Comparison of ENCODE assay signal across 15 cellular contexts in genomic region chr4:124435276-124435675, GRCh38.
A peak's percentile ranks its signal among the peaks of the same experiment; 100 is the strongest.
DNase-seq lines count a peak whose midpoint lies in the region; TF ChIP-seq lines count a peak whose summit lies in the region.
"Had no signal": no experiment of that assay in that cellular context is flagged by ENCODE, and none has a peak within 500 bp of the region (broad histone marks: within the 10 kb centered on the region; RNA-seq: fewer than 3 reads in every experiment).

No MANE protein-coding gene starts in this region.

- peaks cover 7% of the 10 kb centered on the region for H3K36me3 Mint-ChIP-seq in Calu3 (ENCODE audit: insufficient read depth, unreplicated experiment)
- H3K36me3 Mint-ChIP-seq: CD4-positive, CD25-positive, alpha-beta regulatory T cell; CD8-positive, alpha-beta memory T cell had no signal

- H3K4me3 Mint-ChIP-seq in Calu3 (ENCODE audit: low read depth, unreplicated experiment), result no peak overlapping the region
- H3K4me3 Mint-ChIP-seq: CD4-positive, CD25-positive, alpha-beta regulatory T cell; CD8-positive, alpha-beta memory T cell had no signal

- no peaks in the 10 kb centered on the region for H3K36me3 ChIP-seq in tibial artery
- no peaks in the 10 kb centered on the region for H3K36me3 ChIP-seq in Peyer's patch
- H3K36me3 ChIP-seq: BE2C, HAP-1 had no signal

- TF ChIP-seq POLR2A in Peyer's patch (IDR thresholded peaks at IDR 0.05), result no peak

- CTCF ChIA-PET in Calu3 (lab: Charles Lee), result no interaction called here

- peak overlapping the region; percentile 42 for H3K27ac Mint-ChIP-seq in Calu3 (ENCODE audit: unreplicated experiment)
- H3K27ac Mint-ChIP-seq: CD4-positive, CD25-positive, alpha-beta regulatory T cell; CD8-positive, alpha-beta memory T cell had no signal

- BruUV-seq in Calu3 (replicated peaks; lab: Mats Ljungman, UMichigan), result no TSS peak

- no peaks in the 10 kb centered on the region for H3K27me3 Mint-ChIP-seq in Calu3 (ENCODE audit: unreplicated experiment)
- H3K27me3 Mint-ChIP-seq: CD4-positive, CD25-positive, alpha-beta regulatory T cell; CD8-positive, alpha-beta memory T cell had no signal

- TF ChIP-seq CTCF in Calu3 (IDR thresholded peaks at IDR 0.05; ENCODE audit: unreplicated experiment) (no peak), fibroblast of pulmonary artery (IDR thresholded peaks at IDR 0.05; ENCODE audit: low read length, missing control alignments) (no peak), tibial artery (IDR thresholded peaks at IDR 0.05) (no peak), Peyer's patch (IDR thresholded peaks at IDR 0.05) (no peak)

- DNase-seq in Calu3 (no peak), amniotic epithelial cell (ENCODE audit: low read depth) (peak; percentile 89), fibroblast of pulmonary artery (ENCODE audit: low read depth) (peak; percentile 49), tibial artery (no peak), OCI-M2 (lab: John Stamatoyannopoulos, UW; ENCODE audit: unreplicated experiment) (no peak), Peyer's patch (no peak)
- DNase-seq in stimulated activated CD4-positive, alpha-beta T cell treated with anti-CD3 and anti-CD28 coated beads, Interleukin-4, amount 100 ng/mL, for 1 hour, result no peak
- DNase-seq: 8988T; BE2C; C1 segment of cervical spinal cord; CD4-positive, CD25-positive, alpha-beta regulatory T cell; CD8-positive, alpha-beta memory T cell; COR-L47; GM23248 had no signal

- H3K4me3 ChIP-seq in fibroblast of pulmonary artery (replicated peaks; ENCODE audit: low read depth, low read length) (no peak overlapping the region), tibial artery (no peak overlapping the region), Peyer's patch (no peak overlapping the region)
- H3K4me3 ChIP-seq: GM23248, HAP-1 had no signal

- intact Hi-C loops in Calu3 (cut with micrococcal nuclease; ENCODE audit: unreplicated experiment), result loop anchor here (10.0 kb wide), 1 partner anchor 510 kb away; no protein-coding TSS in a partner anchor
- intact Hi-C loops in tibial artery (cut with DNase I; ENCODE audit: low total_unique reads), result no loop called here

- H3K4me1 ChIP-seq in tibial artery (peaks cover 0 to 35% (median 0%) of the 10 kb centered on the region in 4 donors), Peyer's patch (no peaks in the 10 kb centered on the region)
- H3K4me1 ChIP-seq: BE2C, HAP-1 had no signal

- H3K9me3 ChIP-seq in tibial artery (no peaks in the 10 kb centered on the region), Peyer's patch (no peaks in the 10 kb centered on the region)
- H3K9me3 ChIP-seq: BE2C, HAP-1 had no signal

- H3K4me1 Mint-ChIP-seq in Calu3 (ENCODE audit: low read depth, unreplicated experiment), result peaks cover 34% of the 10 kb centered on the region
- H3K4me1 Mint-ChIP-seq: CD4-positive, CD25-positive, alpha-beta regulatory T cell; CD8-positive, alpha-beta memory T cell had no signal

- H3K9me3 Mint-ChIP-seq in Calu3 (ENCODE audit: low read depth, unreplicated experiment), result no peaks in the 10 kb centered on the region

- H3K27ac ChIP-seq in tibial artery, result peak overlapping the region; percentile 68 to 70
- no peak overlapping the region for H3K27ac ChIP-seq in Peyer's patch
- H3K27ac ChIP-seq: GM23248 had no signal

- no peaks in the 10 kb centered on the region for H3K27me3 ChIP-seq in tibial artery
- H3K27me3 ChIP-seq in Peyer's patch, result no peaks in the 10 kb centered on the region
- H3K27me3 ChIP-seq: BE2C had no signal

Comparison
In these comparisons a context has a peak if more than half of its experiments do, and no peak if none do; other contexts are left out.
1. DNase-seq: peak in amniotic epithelial cell (single experiment) and fibroblast of pulmonary artery (single experiment); none in Calu3 (single experiment), tibial artery (0 of 2), stimulated activated CD4-positive, alpha-beta T cell treated with anti-CD3 and anti-CD28 coated beads, Interleukin-4, amount 100 ng/mL, for 1 hour (single experiment), OCI-M2 (single experiment) and Peyer's patch (0 of 3).
2. H3K27ac ChIP-seq: peak in tibial artery (2 of 2); none in Peyer's patch (0 of 4).